12 cellular contexts compared by ENCODE assay signal in the genomic region with DNA sequence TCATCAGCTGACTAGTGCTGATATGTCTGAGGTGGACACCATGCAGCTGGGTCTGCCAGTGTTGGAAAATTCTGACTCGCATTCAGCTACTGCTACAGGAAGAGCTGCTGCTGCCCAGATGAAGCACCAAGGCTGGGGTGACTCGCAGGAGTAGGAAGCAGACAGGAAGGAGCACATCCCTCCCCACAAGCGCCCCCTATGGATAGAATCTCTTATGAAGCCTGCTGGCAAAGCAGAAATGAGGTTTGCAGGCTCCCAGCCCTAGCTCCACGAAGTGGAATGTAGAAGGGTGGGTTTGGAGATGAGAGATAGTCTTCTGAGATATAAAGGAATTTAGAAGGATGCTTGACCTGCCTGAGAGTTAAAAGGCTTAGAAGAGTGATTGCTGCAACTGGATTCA.
DNase-seq lines count a peak whose midpoint lies in the region; ATAC-seq and TF ChIP-seq lines count a peak whose summit lies in the region.
"Had no signal": no experiment of that assay in that cellular context is flagged by ENCODE, and none has a peak within 500 bp of the region (broad histone marks: within the 10 kb centered on the region; RNA-seq: fewer than 3 reads in every experiment).

No MANE protein-coding gene starts in this region.

- H3K4ac ChIP-seq in H9 (ENCODE audit: low read depth, low read length), result no peak overlapping the region

- no peak overlapping the region for H4K5ac ChIP-seq in H9 (ENCODE audit: insufficient read length, low read depth, low read length)

- no CpG with 5 or more reads among the region's 4 CpGs for WGBS in H9 (ENCODE audit: extremely low coverage, insufficient read length, low lambda C conversion rate)

- H3K18ac ChIP-seq in H9 (ENCODE audit: insufficient read length, low read depth, low read length), result no peak overlapping the region

- DNase-seq in DMS53 (lab: John Stamatoyannopoulos, UW), result peak; percentile 56
- peak; percentile 86 for DNase-seq in H9
- no peak for DNase-seq in RWPE2 (ENCODE audit: low spot score)
- peak; percentile 61 for DNase-seq in iPS-NIHi7 (ENCODE audit: extremely low spot score)
- DNase-seq in NOMO-1 treated with DMSO at 0.1 percent for 48 hours (lab: John Stamatoyannopoulos, UW; ENCODE audit: unreplicated experiment), result no peak
- DNase-seq: NCI-H2081 had no signal

- H4K20me1 ChIP-seq in H9 (ENCODE audit: control insufficient read depth, insufficient read depth, insufficient read length), result no peaks in the 10 kb centered on the region

- no peaks in the 10 kb centered on the region for H3K79me2 ChIP-seq in H9 (ENCODE audit: insufficient read depth, low read length)

- H3K23ac ChIP-seq in H9 (ENCODE audit: insufficient read length, low read depth, low read length), result no peak overlapping the region

- H3K27ac Mint-ChIP-seq in H9, result no peak overlapping the region
- H3K27ac Mint-ChIP-seq: mesothelial cell of epicardium had no signal

- no peak overlapping the region for H2BK12ac ChIP-seq in H9 (ENCODE audit: insufficient read length, low read depth, low read length)

- no peak overlapping the region for H3T11ph ChIP-seq in H9 (ENCODE audit: low read length)

- H2AK5ac ChIP-seq in H9 (ENCODE audit: insufficient read length, low read length), result no peak overlapping the region

- no peak overlapping the region for H2AFZ ChIP-seq in H9 (ENCODE audit: low read length)

- no peak overlapping the region for H3K4me3 Mint-ChIP-seq in H9
- H3K4me3 Mint-ChIP-seq: mesothelial cell of epicardium had no signal

- no peak overlapping the region for H3K4me3 ChIP-seq in RWPE2 (ENCODE audit: severe bottlenecking)
- H3K4me3 ChIP-seq: ascending aorta, HAP-1 had no signal

- no peak overlapping the region for H3K14ac ChIP-seq in H9 (ENCODE audit: insufficient read depth, low read length)

- TF ChIP-seq CTCF in H9 (conservative IDR thresholded peaks at IDR 0.05), result peak; percentile 72
- TF ChIP-seq CTCF in RWPE2 (IDR thresholded peaks at IDR 0.05; ENCODE audit: poor library complexity, severe bottlenecking), result peak; percentile 8

- H3K27me3 ChIP-seq in H9 (ENCODE audit: insufficient read depth, low read length), result no peaks in the 10 kb centered on the region
- no peaks in the 10 kb centered on the region for H3K27me3 ChIP-seq in RWPE2 (ENCODE audit: insufficient read depth, poor library complexity, severe bottlenecking)
- H3K27me3 ChIP-seq: ascending aorta had no signal

- no peak overlapping the region for H2BK5ac ChIP-seq in H9 (ENCODE audit: insufficient read length, low read length)

- H3K23me2 ChIP-seq in H9 (ENCODE audit: insufficient read length, low read depth, low read length, poor library complexity, severe bottlenecking), result no peaks in the 10 kb centered on the region

- ATAC-seq in RWPE2 (ENCODE audit: low read depth) (no peak), GM21737 (IDR thresholded peaks at IDR 0.05; ENCODE audit: unreplicated experiment) (no peak), HG03342 (IDR thresholded peaks at IDR 0.05; ENCODE audit: unreplicated experiment) (no peak), GM19035 (IDR thresholded peaks at IDR 0.05; ENCODE audit: unreplicated experiment) (no peak)

- no peak overlapping the region for H4K91ac ChIP-seq in H9 (ENCODE audit: insufficient read length, low read depth, low read length)

- H4K8ac ChIP-seq in H9 (replicated peaks; ENCODE audit: insufficient read length, low read depth, low read length), result no peak overlapping the region

- no peaks in the 10 kb centered on the region for H3K36me3 ChIP-seq in RWPE2 (ENCODE audit: low read depth)
- H3K36me3 ChIP-seq: ascending aorta, HAP-1 had no signal

- H2BK120ac ChIP-seq in H9 (ENCODE audit: low read depth, low read length, poor library complexity, severe bottlenecking), result no peak overlapping the region

- H3K4me1 Mint-ChIP-seq in H9, result peaks cover 0 to 4% of the 10 kb centered on the region in 2 experiments; a peak in 2 of 4 replicates

- H3K27ac ChIP-seq in H9 (ENCODE audit: insufficient read length, low read depth, low read length) (no peak overlapping the region), RWPE2 (ENCODE audit: poor library complexity, severe bottlenecking) (no peak overlapping the region)
- H3K27ac ChIP-seq: ascending aorta had no signal

- no peak overlapping the region for H3K9ac ChIP-seq in H9 (ENCODE audit: extremely low read depth, insufficient read length, low read length)

- no peaks in the 10 kb centered on the region for H3K27me3 Mint-ChIP-seq in H9 (ENCODE audit: low read depth)

- no peak overlapping the region for H3K4me2 ChIP-seq in H9 (ENCODE audit: insufficient read depth, insufficient read length, low read length)

- no peak overlapping the region for H2BK20ac ChIP-seq in H9 (ENCODE audit: low read depth, low read length, poor library complexity, severe bottlenecking)

- no peak overlapping the region for H3K56ac ChIP-seq in H9 (ENCODE audit: insufficient read length, low read depth, low read length)

- H3K9me3 Mint-ChIP-seq in H9, result no peaks in the 10 kb centered on the region; a peak in 1 of 5 replicates
- H3K9me3 Mint-ChIP-seq: mesothelial cell of epicardium had no signal

- H3K36me3 Mint-ChIP-seq in H9 (ENCODE audit: insufficient read depth in 1 of 3, low read depth in 3 of 3), result no peaks in the 10 kb centered on the region
- H3K36me3 Mint-ChIP-seq: mesothelial cell of epicardium had no signal

- H2BK15ac ChIP-seq in H9 (ENCODE audit: low read depth, low read length), result no peak overlapping the region

- H3K9me3 ChIP-seq in H9 (ENCODE audit: control insufficient read depth, low read depth, low read length) (no peaks in the 10 kb centered on the region), RWPE2 (ENCODE audit: severe bottlenecking) (no peaks in the 10 kb centered on the region)
- H3K9me3 ChIP-seq: ascending aorta, HAP-1 had no signal

- H3K4me1 ChIP-seq in H9 (ENCODE audit: insufficient read depth, low read length) (no peaks in the 10 kb centered on the region), RWPE2 (ENCODE audit: insufficient read depth, poor library complexity, severe bottlenecking) (no peaks in the 10 kb centered on the region)
- H3K4me1 ChIP-seq: ascending aorta, HAP-1 had no signal

- no peaks in the 10 kb centered on the region for H3K79me1 ChIP-seq in H9 (ENCODE audit: insufficient read depth, low read depth, low read length, poor library complexity, severe bottlenecking)

Comparison
In these comparisons a context has a peak if more than half of its experiments do, and no peak if none do; other contexts are left out.
1. DNase-seq: peak in DMS53 (single experiment), H9 (single experiment) and iPS-NIHi7 (single experiment); none in RWPE2 (single experiment) and NOMO-1 treated with DMSO at 0.1 percent for 48 hours (single experiment).